Comparison of ENCODE assay signal across 1 cellular context in the genomic region with DNA sequence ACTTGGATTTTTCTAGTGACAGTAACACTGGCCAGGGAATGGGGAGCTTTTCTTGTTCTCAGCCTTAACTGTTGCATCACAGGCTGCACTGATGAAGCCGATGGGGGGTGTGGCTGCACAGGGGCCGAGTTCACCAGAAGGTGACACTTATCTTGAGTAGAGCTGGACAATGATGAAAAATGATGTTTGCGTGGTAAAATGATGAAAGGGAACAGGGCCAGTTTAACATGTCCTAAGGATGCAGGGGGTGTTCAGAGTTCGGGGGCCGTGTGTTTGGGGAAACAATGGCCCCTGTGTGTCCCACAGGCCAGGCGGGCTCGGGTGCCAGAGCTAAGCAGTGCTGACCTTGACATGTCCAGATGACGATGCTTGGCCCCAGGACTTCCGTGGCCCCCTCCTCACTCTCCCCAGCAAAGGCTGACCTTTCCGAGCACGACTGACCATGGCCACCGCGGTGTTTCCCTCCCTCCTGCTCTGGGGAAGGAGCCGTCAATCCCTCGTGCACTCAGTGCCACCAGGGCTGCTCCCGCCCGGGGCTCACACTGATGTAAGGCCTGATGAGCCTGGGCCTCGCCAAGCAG.
TF ChIP-seq lines count a peak whose summit lies in the region.

No MANE protein-coding gene starts in this region.

TF ChIP-seq in HepG2, 621 proteins besides CTCF, POLR2A, EP300 and RAD21 (continued from another document and continues in another):
- TF ChIP-seq ZBTB4 (CRISPR knock-in tag; IDR thresholded peaks at IDR 0.05; ENCODE audit: borderline replicate concordance) (0 out of 2 replicates have a peak, but pooled peaks have one; percentile 66), PAWR (CRISPR knock-in tag; IDR thresholded peaks at IDR 0.05; ENCODE audit: borderline replicate concordance) (no peak), ZSCAN22 (CRISPR knock-in tag; IDR thresholded peaks at IDR 0.05) (no peak), SP1 (IDR thresholded peaks at IDR 0.05) (no peak), SP1 (CRISPR knock-in tag; IDR thresholded peaks at IDR 0.05) (peak; percentile 13; the same call in 1 of the 2 replicates), POLR2G (IDR thresholded peaks at IDR 0.05; ENCODE audit: low read depth, low read length) (no peak), ZNF546 (CRISPR knock-in tag; conservative IDR thresholded peaks at IDR 0.05) (0 out of 2 replicates have a peak, but pooled peaks have one; percentile 52), ZFY (CRISPR knock-in tag; IDR thresholded peaks at IDR 0.05) (peak; percentile 68; the same call in 1 of the 2 replicates), MIER3 (CRISPR knock-in tag; IDR thresholded peaks at IDR 0.05; ENCODE audit: borderline replicate concordance) (no peak; the same call in 1 of the 2 replicates), ZNF367 (CRISPR knock-in tag; IDR thresholded peaks at IDR 0.05; ENCODE audit: borderline replicate concordance) (no peak), PAX8 (CRISPR knock-in tag; IDR thresholded peaks at IDR 0.05; ENCODE audit: borderline replicate concordance) (no peak), KMT2B (CRISPR knock-in tag; IDR thresholded peaks at IDR 0.05) (peak; percentile 24; the same call in 1 of the 2 replicates), ZNF296 (CRISPR knock-in tag; conservative IDR thresholded peaks at IDR 0.05) (peak; percentile 90), KDM1A (CRISPR knock-in tag; IDR thresholded peaks at IDR 0.05) (peak; percentile 59; the same call in 1 of the 2 replicates), SYNCRIP (IDR thresholded peaks at IDR 0.05; ENCODE audit: insufficient read depth, low read depth, low read length) (no peak), RXRB (CRISPR knock-in tag; IDR thresholded peaks at IDR 0.05; ENCODE audit: borderline replicate concordance) (peak; percentile 83; the same call in 1 of the 2 replicates), FUBP1 (CRISPR knock-in tag; IDR thresholded peaks at IDR 0.05; ENCODE audit: borderline replicate concordance) (no peak), REXO4 (CRISPR knock-in tag; IDR thresholded peaks at IDR 0.05; ENCODE audit: borderline replicate concordance) (no peak), HDAC2 (CRISPR knock-in tag; IDR thresholded peaks at IDR 0.05) (peak; percentile 61), ZFP36 (IDR thresholded peaks at IDR 0.05; ENCODE audit: borderline replicate concordance, low read depth, low read length, partially characterized antibody) (no peak), ZNF432 (CRISPR knock-in tag; IDR thresholded peaks at IDR 0.05; ENCODE audit: borderline replicate concordance) (no peak), CBX1 (IDR thresholded peaks at IDR 0.05; ENCODE audit: low read depth) (no peak), JARID2 (CRISPR knock-in tag; IDR thresholded peaks at IDR 0.05; ENCODE audit: insufficient replicate concordance) (no peak), ZNF350 (CRISPR knock-in tag; IDR thresholded peaks at IDR 0.05; ENCODE audit: borderline replicate concordance, low read depth) (peak; percentile 63; the same call in 1 of the 2 replicates), ZNF567 (CRISPR knock-in tag; IDR thresholded peaks at IDR 0.05; ENCODE audit: borderline replicate concordance) (no peak), ZKSCAN8 (CRISPR knock-in tag; IDR thresholded peaks at IDR 0.05; ENCODE audit: borderline replicate concordance) (0 out of 2 replicates have a peak, but pooled peaks have one; percentile 17), ZNF263 (CRISPR knock-in tag; IDR thresholded peaks at IDR 0.05) (no peak; the same call in 1 of the 2 replicates), PRMT3 (CRISPR knock-in tag; IDR thresholded peaks at IDR 0.05; ENCODE audit: borderline replicate concordance, low read depth) (no peak), NFIB (CRISPR knock-in tag; IDR thresholded peaks at IDR 0.05; ENCODE audit: borderline replicate concordance) (no peak), MED8 (CRISPR knock-in tag; IDR thresholded peaks at IDR 0.05; ENCODE audit: insufficient replicate concordance) (peak; percentile 24), ZNF629 (CRISPR knock-in tag; conservative IDR thresholded peaks at IDR 0.05) (no peak), LCORL (IDR thresholded peaks at IDR 0.05) (no peak), LCORL (CRISPR knock-in tag; IDR thresholded peaks at IDR 0.05) (peak; percentile 76), SP4 (CRISPR knock-in tag; IDR thresholded peaks at IDR 0.05) (0 out of 2 replicates have a peak, but pooled peaks have one; percentile 42), ZGPAT (CRISPR knock-in tag; IDR thresholded peaks at IDR 0.05) (peak; percentile 74), ATF5 (CRISPR knock-in tag; IDR thresholded peaks at IDR 0.05; ENCODE audit: low read depth) (no peak), TCF7 (IDR thresholded peaks at IDR 0.05; ENCODE audit: low read depth) (peak; percentile 93), DZIP1 (CRISPR knock-in tag; IDR thresholded peaks at IDR 0.05) (no peak), KAT7 (CRISPR knock-in tag; IDR thresholded peaks at IDR 0.05; ENCODE audit: borderline replicate concordance) (0 out of 2 replicates have a peak, but pooled peaks have one; percentile 49), RELA (CRISPR knock-in tag; IDR thresholded peaks at IDR 0.05) (no peak), ZNF616 (CRISPR knock-in tag; IDR thresholded peaks at IDR 0.05; ENCODE audit: low read depth) (0 out of 2 replicates have a peak, but pooled peaks have one; percentile 46)
- TF ChIP-seq, protein P1, sequence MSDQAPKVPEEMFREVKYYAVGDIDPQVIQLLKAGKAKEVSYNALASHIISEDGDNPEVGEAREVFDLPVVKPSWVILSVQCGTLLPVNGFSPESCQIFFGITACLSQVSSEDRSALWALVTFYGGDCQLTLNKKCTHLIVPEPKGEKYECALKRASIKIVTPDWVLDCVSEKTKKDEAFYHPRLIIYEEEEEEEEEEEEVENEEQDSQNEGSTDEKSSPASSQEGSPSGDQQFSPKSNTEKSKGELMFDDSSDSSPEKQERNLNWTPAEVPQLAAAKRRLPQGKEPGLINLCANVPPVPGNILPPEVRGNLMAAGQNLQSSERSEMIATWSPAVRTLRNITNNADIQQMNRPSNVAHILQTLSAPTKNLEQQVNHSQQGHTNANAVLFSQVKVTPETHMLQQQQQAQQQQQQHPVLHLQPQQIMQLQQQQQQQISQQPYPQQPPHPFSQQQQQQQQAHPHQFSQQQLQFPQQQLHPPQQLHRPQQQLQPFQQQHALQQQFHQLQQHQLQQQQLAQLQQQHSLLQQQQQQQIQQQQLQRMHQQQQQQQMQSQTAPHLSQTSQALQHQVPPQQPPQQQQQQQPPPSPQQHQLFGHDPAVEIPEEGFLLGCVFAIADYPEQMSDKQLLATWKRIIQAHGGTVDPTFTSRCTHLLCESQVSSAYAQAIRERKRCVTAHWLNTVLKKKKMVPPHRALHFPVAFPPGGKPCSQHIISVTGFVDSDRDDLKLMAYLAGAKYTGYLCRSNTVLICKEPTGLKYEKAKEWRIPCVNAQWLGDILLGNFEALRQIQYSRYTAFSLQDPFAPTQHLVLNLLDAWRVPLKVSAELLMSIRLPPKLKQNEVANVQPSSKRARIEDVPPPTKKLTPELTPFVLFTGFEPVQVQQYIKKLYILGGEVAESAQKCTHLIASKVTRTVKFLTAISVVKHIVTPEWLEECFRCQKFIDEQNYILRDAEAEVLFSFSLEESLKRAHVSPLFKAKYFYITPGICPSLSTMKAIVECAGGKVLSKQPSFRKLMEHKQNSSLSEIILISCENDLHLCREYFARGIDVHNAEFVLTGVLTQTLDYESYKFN (CRISPR knock-in tag; conservative IDR thresholded peaks at IDR 0.05), result peak; percentile 83
- TF ChIP-seq, protein P2, sequence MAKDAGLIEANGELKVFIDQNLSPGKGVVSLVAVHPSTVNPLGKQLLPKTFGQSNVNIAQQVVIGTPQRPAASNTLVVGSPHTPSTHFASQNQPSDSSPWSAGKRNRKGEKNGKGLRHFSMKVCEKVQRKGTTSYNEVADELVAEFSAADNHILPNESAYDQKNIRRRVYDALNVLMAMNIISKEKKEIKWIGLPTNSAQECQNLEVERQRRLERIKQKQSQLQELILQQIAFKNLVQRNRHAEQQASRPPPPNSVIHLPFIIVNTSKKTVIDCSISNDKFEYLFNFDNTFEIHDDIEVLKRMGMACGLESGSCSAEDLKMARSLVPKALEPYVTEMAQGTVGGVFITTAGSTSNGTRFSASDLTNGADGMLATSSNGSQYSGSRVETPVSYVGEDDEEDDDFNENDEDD (CRISPR knock-in tag; IDR thresholded peaks at IDR 0.05; ENCODE audit: borderline replicate concordance), result peak; percentile 82; the same call in 1 of the 2 replicates
- TF ChIP-seq, protein P3, sequence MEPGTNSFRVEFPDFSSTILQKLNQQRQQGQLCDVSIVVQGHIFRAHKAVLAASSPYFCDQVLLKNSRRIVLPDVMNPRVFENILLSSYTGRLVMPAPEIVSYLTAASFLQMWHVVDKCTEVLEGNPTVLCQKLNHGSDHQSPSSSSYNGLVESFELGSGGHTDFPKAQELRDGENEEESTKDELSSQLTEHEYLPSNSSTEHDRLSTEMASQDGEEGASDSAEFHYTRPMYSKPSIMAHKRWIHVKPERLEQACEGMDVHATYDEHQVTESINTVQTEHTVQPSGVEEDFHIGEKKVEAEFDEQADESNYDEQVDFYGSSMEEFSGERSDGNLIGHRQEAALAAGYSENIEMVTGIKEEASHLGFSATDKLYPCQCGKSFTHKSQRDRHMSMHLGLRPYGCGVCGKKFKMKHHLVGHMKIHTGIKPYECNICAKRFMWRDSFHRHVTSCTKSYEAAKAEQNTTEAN (CRISPR knock-in tag; conservative IDR thresholded peaks at IDR 0.05), result no peak
- TF ChIP-seq, protein P4, sequence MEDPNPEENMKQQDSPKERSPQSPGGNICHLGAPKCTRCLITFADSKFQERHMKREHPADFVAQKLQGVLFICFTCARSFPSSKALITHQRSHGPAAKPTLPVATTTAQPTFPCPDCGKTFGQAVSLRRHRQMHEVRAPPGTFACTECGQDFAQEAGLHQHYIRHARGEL (CRISPR knock-in tag; IDR thresholded peaks at IDR 0.05), result no peak
